In genomic region chr5:132003170-132003744, GRCh38 we compare ENCODE assay signal across 1 cellular context.
TF ChIP-seq lines count a peak whose summit lies in the region.

No MANE protein-coding gene starts in this region.

TF ChIP-seq in HepG2, 621 proteins besides CTCF, POLR2A, EP300 and RAD21 (continued from another document and continues in another):
- TF ChIP-seq, protein P1, sequence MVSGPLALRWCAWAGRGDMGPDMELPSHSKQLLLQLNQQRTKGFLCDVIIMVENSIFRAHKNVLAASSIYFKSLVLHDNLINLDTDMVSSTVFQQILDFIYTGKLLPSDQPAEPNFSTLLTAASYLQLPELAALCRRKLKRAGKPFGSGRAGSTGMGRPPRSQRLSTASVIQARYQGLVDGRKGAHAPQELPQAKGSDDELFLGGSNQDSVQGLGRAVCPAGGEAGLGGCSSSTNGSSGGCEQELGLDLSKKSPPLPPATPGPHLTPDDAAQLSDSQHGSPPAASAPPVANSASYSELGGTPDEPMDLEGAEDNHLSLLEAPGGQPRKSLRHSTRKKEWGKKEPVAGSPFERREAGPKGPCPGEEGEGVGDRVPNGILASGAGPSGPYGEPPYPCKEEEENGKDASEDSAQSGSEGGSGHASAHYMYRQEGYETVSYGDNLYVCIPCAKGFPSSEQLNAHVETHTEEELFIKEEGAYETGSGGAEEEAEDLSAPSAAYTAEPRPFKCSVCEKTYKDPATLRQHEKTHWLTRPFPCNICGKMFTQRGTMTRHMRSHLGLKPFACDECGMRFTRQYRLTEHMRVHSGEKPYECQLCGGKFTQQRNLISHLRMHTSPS (CRISPR knock-in tag; IDR thresholded peaks at IDR 0.05; ENCODE audit: low read depth), result no peak
- TF ChIP-seq RBAK (CRISPR knock-in tag; IDR thresholded peaks at IDR 0.05), result no peak
- no peak for TF ChIP-seq ZBTB38 (CRISPR knock-in tag; IDR thresholded peaks at IDR 0.05)
- no peak for TF ChIP-seq MLLT10 (CRISPR knock-in tag; IDR thresholded peaks at IDR 0.05)
- no peak for TF ChIP-seq ETS1 (CRISPR knock-in tag; IDR thresholded peaks at IDR 0.05)
- no peak for TF ChIP-seq AGO1 (IDR thresholded peaks at IDR 0.05; ENCODE audit: low read depth, low read length, poor library complexity, severe bottlenecking)
- TF ChIP-seq, protein P2, sequence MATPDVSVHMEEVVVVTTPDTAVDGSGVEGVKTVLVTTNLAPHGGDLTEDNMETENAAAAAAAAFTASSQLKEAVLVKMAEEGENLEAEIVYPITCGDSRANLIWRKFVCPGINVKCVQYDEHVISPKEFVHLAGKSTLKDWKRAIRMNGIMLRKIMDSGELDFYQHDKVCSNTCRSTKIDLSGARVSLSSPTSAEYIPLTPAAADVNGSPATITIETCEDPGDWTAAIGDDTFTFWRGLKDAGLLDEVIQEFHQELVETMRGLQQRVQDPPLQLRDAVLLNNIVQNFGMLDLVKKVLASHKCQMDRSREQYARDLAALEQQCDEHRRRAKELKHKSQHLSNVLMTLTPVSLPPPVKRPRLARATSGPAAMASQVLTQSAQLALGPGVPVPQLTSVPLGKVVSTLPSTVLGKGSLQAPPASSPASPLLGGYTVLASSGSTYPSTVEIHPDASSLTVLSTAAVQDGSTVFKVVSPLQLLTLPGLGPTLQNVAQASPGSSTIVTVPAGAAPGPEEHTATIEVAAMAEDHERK (CRISPR knock-in tag; IDR thresholded peaks at IDR 0.05; ENCODE audit: low read depth), result no peak
- TF ChIP-seq NFRKB (IDR thresholded peaks at IDR 0.05), result no peak
- no peak for TF ChIP-seq ZNF619 (CRISPR knock-in tag; IDR thresholded peaks at IDR 0.05)
- TF ChIP-seq PITX1 (CRISPR knock-in tag; IDR thresholded peaks at IDR 0.05), result peak; percentile 46; the same call in 1 of the 2 replicates
- no peak for TF ChIP-seq DNMT1 (CRISPR knock-in tag; IDR thresholded peaks at IDR 0.05)
- TF ChIP-seq, protein P3, sequence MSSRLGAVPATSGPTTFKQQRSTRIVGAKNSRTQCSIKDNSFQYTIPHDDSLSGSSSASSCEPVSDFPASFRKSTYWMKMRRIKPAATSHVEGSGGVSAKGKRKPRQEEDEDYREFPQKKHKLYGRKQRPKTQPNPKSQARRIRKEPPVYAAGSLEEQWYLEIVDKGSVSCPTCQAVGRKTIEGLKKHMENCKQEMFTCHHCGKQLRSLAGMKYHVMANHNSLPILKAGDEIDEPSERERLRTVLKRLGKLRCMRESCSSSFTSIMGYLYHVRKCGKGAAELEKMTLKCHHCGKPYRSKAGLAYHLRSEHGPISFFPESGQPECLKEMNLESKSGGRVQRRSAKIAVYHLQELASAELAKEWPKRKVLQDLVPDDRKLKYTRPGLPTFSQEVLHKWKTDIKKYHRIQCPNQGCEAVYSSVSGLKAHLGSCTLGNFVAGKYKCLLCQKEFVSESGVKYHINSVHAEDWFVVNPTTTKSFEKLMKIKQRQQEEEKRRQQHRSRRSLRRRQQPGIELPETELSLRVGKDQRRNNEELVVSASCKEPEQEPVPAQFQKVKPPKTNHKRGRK (CRISPR knock-in tag; IDR thresholded peaks at IDR 0.05), result no peak
- peak; percentile 88 for TF ChIP-seq ZNF331 (CRISPR knock-in tag; IDR thresholded peaks at IDR 0.05)
- TF ChIP-seq ELF1 (CRISPR knock-in tag; IDR thresholded peaks at IDR 0.05), result peak; percentile 51; the same call in 1 of the 2 replicates
- TF ChIP-seq ZNF580 (CRISPR knock-in tag; IDR thresholded peaks at IDR 0.05; ENCODE audit: borderline replicate concordance, low read depth), result peak; percentile 76; the same call in 1 of the 2 replicates
- TF ChIP-seq CBX1 (IDR thresholded peaks at IDR 0.05; ENCODE audit: low read depth), result peak; percentile 32
- TF ChIP-seq ZNF740 (CRISPR knock-in tag; IDR thresholded peaks at IDR 0.05), result no peak; the same call in 1 of the 2 replicates
- no peak for TF ChIP-seq SIN3A (IDR thresholded peaks at IDR 0.05; ENCODE audit: borderline replicate concordance, low read depth, low read length)
- TF ChIP-seq ZNF678 (CRISPR knock-in tag; IDR thresholded peaks at IDR 0.05), result no peak
- no peak for TF ChIP-seq IRF9 (CRISPR knock-in tag; IDR thresholded peaks at IDR 0.05; ENCODE audit: borderline replicate concordance)
- TF ChIP-seq ZNF296 (CRISPR knock-in tag; conservative IDR thresholded peaks at IDR 0.05), result no peak
- no peak for TF ChIP-seq PHB2 (IDR thresholded peaks at IDR 0.05; ENCODE audit: partially characterized antibody)
- no peak for TF ChIP-seq RBM22 (optimal IDR thresholded peaks at IDR 0.05; ENCODE audit: low read length)
- 0 out of 2 replicates have a peak, but pooled peaks have one; percentile 34 for TF ChIP-seq ZNF143 (CRISPR knock-in tag; IDR thresholded peaks at IDR 0.05)
- TF ChIP-seq ZBTB43 (CRISPR knock-in tag; conservative IDR thresholded peaks at IDR 0.05), result no peak
- TF ChIP-seq, protein P4, sequence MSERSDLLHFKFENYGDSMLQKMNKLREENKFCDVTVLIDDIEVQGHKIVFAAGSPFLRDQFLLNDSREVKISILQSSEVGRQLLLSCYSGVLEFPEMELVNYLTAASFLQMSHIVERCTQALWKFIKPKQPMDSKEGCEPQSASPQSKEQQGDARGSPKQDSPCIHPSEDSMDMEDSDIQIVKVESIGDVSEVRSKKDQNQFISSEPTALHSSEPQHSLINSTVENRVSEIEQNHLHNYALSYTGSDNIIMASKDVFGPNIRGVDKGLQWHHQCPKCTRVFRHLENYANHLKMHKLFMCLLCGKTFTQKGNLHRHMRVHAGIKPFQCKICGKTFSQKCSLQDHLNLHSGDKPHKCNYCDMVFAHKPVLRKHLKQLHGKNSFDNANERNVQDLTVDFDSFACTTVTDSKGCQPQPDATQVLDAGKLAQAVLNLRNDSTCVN (CRISPR knock-in tag; IDR thresholded peaks at IDR 0.05; ENCODE audit: borderline replicate concordance), result no peak
- no peak for TF ChIP-seq ZNF34 (CRISPR knock-in tag; IDR thresholded peaks at IDR 0.05; ENCODE audit: borderline replicate concordance)
- no peak for TF ChIP-seq ZNF256 (CRISPR knock-in tag; conservative IDR thresholded peaks at IDR 0.05)
- TF ChIP-seq HMG20A (CRISPR knock-in tag; IDR thresholded peaks at IDR 0.05; ENCODE audit: borderline replicate concordance), result peak; percentile 51; the same call in 1 of the 2 replicates
- no peak for TF ChIP-seq HMGA1 (CRISPR knock-in tag; conservative IDR thresholded peaks at IDR 0.05)
- TF ChIP-seq ARHGAP35 (CRISPR knock-in tag; IDR thresholded peaks at IDR 0.05; ENCODE audit: borderline replicate concordance), result no peak
- TF ChIP-seq ZNF234 (CRISPR knock-in tag; conservative IDR thresholded peaks at IDR 0.05), result no peak
- no peak for TF ChIP-seq ZBTB1 (CRISPR knock-in tag; IDR thresholded peaks at IDR 0.05; ENCODE audit: borderline replicate concordance)
- TF ChIP-seq CEBPG (CRISPR knock-in tag; IDR thresholded peaks at IDR 0.05), result peak; percentile 35; the same call in 1 of the 2 replicates
- TF ChIP-seq KDM4B (CRISPR knock-in tag; IDR thresholded peaks at IDR 0.05), result peak; percentile 25; the same call in 1 of the 2 replicates
- TF ChIP-seq ZNF556 (CRISPR knock-in tag; IDR thresholded peaks at IDR 0.05; ENCODE audit: borderline replicate concordance), result no peak
- no peak for TF ChIP-seq PRDM15 (CRISPR knock-in tag; IDR thresholded peaks at IDR 0.05)
- TF ChIP-seq BORCS8-MEF2B (CRISPR knock-in tag; IDR thresholded peaks at IDR 0.05), result 0 out of 2 replicates have a peak, but pooled peaks have one; percentile 48
- no peak for TF ChIP-seq MAF1 (CRISPR knock-in tag; IDR thresholded peaks at IDR 0.05; ENCODE audit: borderline replicate concordance)
- TF ChIP-seq ZNF816 (CRISPR knock-in tag; IDR thresholded peaks at IDR 0.05; ENCODE audit: borderline replicate concordance), result no peak
- TF ChIP-seq ATF4 (CRISPR knock-in tag; IDR thresholded peaks at IDR 0.05), result no peak
- TF ChIP-seq, protein P5, sequence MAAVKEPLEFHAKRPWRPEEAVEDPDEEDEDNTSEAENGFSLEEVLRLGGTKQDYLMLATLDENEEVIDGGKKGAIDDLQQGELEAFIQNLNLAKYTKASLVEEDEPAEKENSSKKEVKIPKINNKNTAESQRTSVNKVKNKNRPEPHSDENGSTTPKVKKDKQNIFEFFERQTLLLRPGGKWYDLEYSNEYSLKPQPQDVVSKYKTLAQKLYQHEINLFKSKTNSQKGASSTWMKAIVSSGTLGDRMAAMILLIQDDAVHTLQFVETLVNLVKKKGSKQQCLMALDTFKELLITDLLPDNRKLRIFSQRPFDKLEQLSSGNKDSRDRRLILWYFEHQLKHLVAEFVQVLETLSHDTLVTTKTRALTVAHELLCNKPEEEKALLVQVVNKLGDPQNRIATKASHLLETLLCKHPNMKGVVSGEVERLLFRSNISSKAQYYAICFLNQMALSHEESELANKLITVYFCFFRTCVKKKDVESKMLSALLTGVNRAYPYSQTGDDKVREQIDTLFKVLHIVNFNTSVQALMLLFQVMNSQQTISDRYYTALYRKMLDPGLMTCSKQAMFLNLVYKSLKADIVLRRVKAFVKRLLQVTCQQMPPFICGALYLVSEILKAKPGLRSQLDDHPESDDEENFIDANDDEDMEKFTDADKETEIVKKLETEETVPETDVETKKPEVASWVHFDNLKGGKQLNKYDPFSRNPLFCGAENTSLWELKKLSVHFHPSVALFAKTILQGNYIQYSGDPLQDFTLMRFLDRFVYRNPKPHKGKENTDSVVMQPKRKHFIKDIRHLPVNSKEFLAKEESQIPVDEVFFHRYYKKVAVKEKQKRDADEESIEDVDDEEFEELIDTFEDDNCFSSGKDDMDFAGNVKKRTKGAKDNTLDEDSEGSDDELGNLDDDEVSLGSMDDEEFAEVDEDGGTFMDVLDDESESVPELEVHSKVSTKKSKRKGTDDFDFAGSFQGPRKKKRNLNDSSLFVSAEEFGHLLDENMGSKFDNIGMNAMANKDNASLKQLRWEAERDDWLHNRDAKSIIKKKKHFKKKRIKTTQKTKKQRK (IDR thresholded peaks at IDR 0.05; ENCODE audit: low read length), result no peak
- TF ChIP-seq SOX6 (IDR thresholded peaks at IDR 0.05), result no peak
- peak; percentile 86 for TF ChIP-seq SOX6 (CRISPR knock-in tag; IDR thresholded peaks at IDR 0.05)
- peak; percentile 85 for TF ChIP-seq RCOR2 (CRISPR knock-in tag; IDR thresholded peaks at IDR 0.05)
- no peak for TF ChIP-seq ZNF530 (CRISPR knock-in tag; IDR thresholded peaks at IDR 0.05; ENCODE audit: low read depth)
